Comparison of ENCODE assay signal across 1 cellular context in genomic region chr9:91364005-91364404, GRCh38.
TF ChIP-seq lines count a peak whose summit lies in the region.

No MANE protein-coding gene starts in this region.

TF ChIP-seq in HepG2, 621 proteins besides CTCF, POLR2A, EP300 and RAD21:
- no peak for TF ChIP-seq ZFX (CRISPR knock-in tag; IDR thresholded peaks at IDR 0.05; ENCODE audit: low read depth)
- TF ChIP-seq ZBTB33 (CRISPR knock-in tag; IDR thresholded peaks at IDR 0.05) = peak; percentile 73
